12 cellular contexts compared by ENCODE assay signal in genomic region chr11:17827006-17827405, GRCh38.
DNase-seq lines count a peak whose midpoint lies in the region; ATAC-seq and TF ChIP-seq lines count a peak whose summit lies in the region.
"Had no signal": no experiment of that assay in that cellular context is flagged by ENCODE, and none has a peak within 500 bp of the region (broad histone marks: within the 10 kb centered on the region; RNA-seq: fewer than 3 reads in every experiment).

No MANE protein-coding gene starts in this region.

- ATAC-seq in GM18517 (IDR thresholded peaks at IDR 0.05; ENCODE audit: unreplicated experiment) (no peak), GM21529 (IDR thresholded peaks at IDR 0.05; ENCODE audit: unreplicated experiment) (no peak)
- ATAC-seq: heart left ventricle had no signal

- H3K36me3 ChIP-seq in SJCRH30: no peaks in the 10 kb centered on the region
- H3K36me3 ChIP-seq: heart left ventricle, sigmoid colon, upper lobe of left lung had no signal

- H3K27ac ChIP-seq in SJCRH30: no peak overlapping the region
- H3K27ac ChIP-seq: heart left ventricle, sigmoid colon, upper lobe of left lung had no signal

- H3K4me3 ChIP-seq in SJCRH30: no peak overlapping the region
- H3K4me3 ChIP-seq: heart left ventricle, sigmoid colon, upper lobe of left lung had no signal

- DNase-seq in DMS79 (lab: John Stamatoyannopoulos, UW) (peak; percentile 82), SJCRH30 (peak; percentile 21 to 64), iPS-NIHi7 (ENCODE audit: extremely low spot score) (peak; percentile 69), AG08395 (ENCODE audit: low spot score) (no peak), A172 (ENCODE audit: low spot score) (no peak)
- DNase-seq: activated CD4-positive, CD25-positive, alpha-beta regulatory T cell treated with anti-CD3 and anti-CD28 coated beads, Interleukin-2, amount 50 U/mL, for 72 hours; heart left ventricle; sigmoid colon; upper lobe of left lung had no signal

- H3K9me3 ChIP-seq in SJCRH30 (replicated peaks): no peaks in the 10 kb centered on the region
- H3K9me3 ChIP-seq: heart left ventricle, sigmoid colon, upper lobe of left lung had no signal

- no peaks in the 10 kb centered on the region for H3K27me3 ChIP-seq in SJCRH30
- H3K27me3 ChIP-seq: heart left ventricle, sigmoid colon, upper lobe of left lung had no signal

- H3K4me1 ChIP-seq in SJCRH30: no peaks in the 10 kb centered on the region

- TF ChIP-seq CTCF in LNCAP (IDR thresholded peaks at IDR 0.05): 0 out of 2 replicates have a peak, but pooled peaks have one; percentile 21

Comparison
In these comparisons a context has a peak if more than half of its experiments do, and no peak if none do; other contexts are left out.
1. DNase-seq: peak in DMS79 (single experiment), SJCRH30 (2 of 2) and iPS-NIHi7 (single experiment); none in AG08395 (single experiment) and A172 (single experiment).